10 cellular contexts compared by ENCODE assay signal in genomic region chr3:126476976-126477330, GRCh38. TPM values are rescaled to one million over a fixed set of nuclear protein-coding genes. Genes with fewer than 3 reads are reported as not detected.
A peak's percentile ranks its signal among the peaks of the same experiment; 100 is the strongest.
DNase-seq lines count a peak whose midpoint lies in the region; ATAC-seq and TF ChIP-seq lines count a peak whose summit lies in the region.
"Had no signal": no experiment of that assay in that cellular context is flagged by ENCODE, and none has a peak within 500 bp of the region (broad histone marks: within the 10 kb centered on the region; RNA-seq: fewer than 3 reads in every experiment).

No MANE protein-coding gene starts in this region.

- ATAC-seq in psoas muscle (no peak), GM18909 (IDR thresholded peaks at IDR 0.05; ENCODE audit: poor library complexity, unreplicated experiment) (no peak), HG03342 (IDR thresholded peaks at IDR 0.05; ENCODE audit: unreplicated experiment) (no peak)

- POLR2A ChIA-PET in RWPE1 (lab: Yijun Ruan, JAX; ENCODE audit: low non-redundant PET) = no interaction called here

- H3K27ac Mint-ChIP-seq in endothelial cell (ENCODE audit: unreplicated experiment) = peak overlapping the region; percentile 84

- intact Hi-C loops in psoas muscle (cut with DNase I) = loop anchor here in 1 of 2 donors (10.0 kb wide), 2 partner anchors 122 to 212 kb away; partner anchors contain the start of gene KLF15

- peaks cover 31% of the 10 kb centered on the region for H3K4me1 Mint-ChIP-seq in endothelial cell (ENCODE audit: unreplicated experiment)

- H3K27ac ChIP-seq in RWPE1 = peak overlapping the region; percentile 93
- peak overlapping the region; percentile 96 for H3K27ac ChIP-seq in psoas muscle

- no peaks in the 10 kb centered on the region for H3K9me3 Mint-ChIP-seq in endothelial cell (ENCODE audit: unreplicated experiment)

- CTCF ChIA-PET in RWPE1 (lab: Yijun Ruan, JAX) = interaction anchor here (0.5 kb wide), 1 partner anchor 1228 kb away, joined by 3 read pairs; no protein-coding TSS in a partner anchor

- peaks cover 17% of the 10 kb centered on the region for H3K27me3 Mint-ChIP-seq in endothelial cell (ENCODE audit: unreplicated experiment)

- no peaks in the 10 kb centered on the region for H3K9me3 ChIP-seq in psoas muscle

- WGBS in psoas muscle, 3 donors = 33 to 45% (median 39%) methylated on average over 7 of the region's 7 CpGs

- peaks cover 0 to 6% of the 10 kb centered on the region in 2 donors for H3K36me3 ChIP-seq in psoas muscle (ENCODE audit: insufficient read depth in 1 of 2, low read depth in 1 of 2)

- TF ChIP-seq CTCF in RWPE1 (conservative IDR thresholded peaks at IDR 0.05; ENCODE audit: low read depth) (no peak), endothelial cell (IDR thresholded peaks at IDR 0.05; ENCODE audit: unreplicated experiment) (no peak), psoas muscle (IDR thresholded peaks at IDR 0.05) (no peak)

- peak overlapping the region; percentile 82 for H3K4me3 ChIP-seq in psoas muscle

- H3K4me1 ChIP-seq in psoas muscle = peaks cover 29% of the 10 kb centered on the region

- DNase-seq in DMS153 treated with DMSO at 0.1 percent for 48 hours (lab: John Stamatoyannopoulos, UW; ENCODE audit: unreplicated experiment) (peak; percentile 8), DMS153 (lab: John Stamatoyannopoulos, UW) (no peak), RWPE1 (ENCODE audit: low spot score) (no peak), endothelial cell (ENCODE audit: low spot score) (no peak), psoas muscle (peak; percentile 12 to 48), GDM1 (lab: John Stamatoyannopoulos, UW) (no peak)
- DNase-seq: 8988T; stimulated activated CD4-positive, alpha-beta T cell treated with anti-CD3 and anti-CD28 coated beads, Interleukin-12 subunit alpha, Interleukin-12 subunit beta, amount 100 ng/mL, for 4 hours had no signal

- H3K36me3 Mint-ChIP-seq in endothelial cell (ENCODE audit: low read depth, unreplicated experiment) = peaks cover 12% of the 10 kb centered on the region

- H3K27me3 ChIP-seq in psoas muscle (ENCODE audit: insufficient read depth in 3 of 3, low read length in 2 of 3) = no peaks in the 10 kb centered on the region

- peak overlapping the region; percentile 94 for H3K4me3 Mint-ChIP-seq in endothelial cell (ENCODE audit: unreplicated experiment)

RNA-seq across cellular contexts. Expression of gene ZXDC, which starts 1.3 kb away (rescaled TPM):
- 25.4 TPM for total RNA-seq in endothelial cell (ENCODE audit: unreplicated experiment)
- 10 to 100 TPM; 30.3 to 39.5 (median 35.9) TPM for total RNA-seq in psoas muscle
- 10 to 100 TPM; 10.6 to 20.8 (median 16.8) TPM for polyA plus RNA-seq in psoas muscle

RNA-seq across cellular contexts. Expression of gene UROC1, which starts 40.6 kb away (rescaled TPM):
- total RNA-seq in endothelial cell (ENCODE audit: unreplicated experiment) (not detected), psoas muscle (under 1 TPM in 2 of 4 donors, not detected in 2; 0.08 to 0.13 TPM)
- under 1 TPM in 1 of 3 donors, not detected in 2; 0.03 TPM for polyA plus RNA-seq in psoas muscle

RNA-seq across cellular contexts. Expression of gene CHST13, which starts 47.0 kb away (rescaled TPM):
- total RNA-seq in endothelial cell (ENCODE audit: unreplicated experiment) = not detected
- under 1 TPM in 1 of 4 donors, not detected in 3; 0.20 TPM for total RNA-seq in psoas muscle
- under 1 TPM in 1 of 3 donors, not detected in 2; 0.07 TPM for polyA plus RNA-seq in psoas muscle

Comparison
In these comparisons a context has a peak if more than half of its experiments do, and no peak if none do; other contexts are left out.
1. DNase-seq: peak in DMS153 treated with DMSO at 0.1 percent for 48 hours (single experiment) and psoas muscle (2 of 2); none in DMS153 (single experiment), RWPE1 (single experiment), endothelial cell (single experiment) and GDM1 (single experiment).